25 cellular contexts compared by ENCODE assay signal in the genomic region with DNA sequence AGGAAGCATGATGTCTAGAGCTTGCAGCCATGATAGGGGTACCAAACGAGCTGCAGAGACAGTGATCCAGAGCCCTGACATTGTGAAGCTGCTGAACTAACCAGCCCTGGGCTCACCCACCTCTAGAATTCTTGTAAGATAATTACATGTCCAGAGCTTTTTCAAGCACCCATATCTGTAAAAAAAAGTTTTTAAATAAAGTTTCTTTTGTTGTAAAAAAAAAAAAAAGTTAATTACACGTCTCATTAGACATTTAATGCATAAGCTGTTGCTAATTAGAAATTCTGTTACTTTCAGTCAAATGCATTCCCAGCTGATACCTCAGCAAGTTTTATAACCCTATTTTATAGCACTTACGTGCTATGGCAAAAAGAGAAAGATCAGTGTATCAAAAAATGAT.
DNase-seq lines count a peak whose midpoint lies in the region; ATAC-seq, FAIRE-seq and TF ChIP-seq lines count a peak whose summit lies in the region.
"Had no signal": no experiment of that assay in that cellular context is flagged by ENCODE, and none has a peak within 500 bp of the region (broad histone marks: within the 10 kb centered on the region; RNA-seq: fewer than 3 reads in every experiment).

No MANE protein-coding gene starts in this region.

- TF ChIP-seq EP300 in K562 (IDR thresholded peaks at IDR 0.05; ENCODE audit: low read length) = no peak

- TF ChIP-seq CTCF in GM23338 (conservative IDR thresholded peaks at IDR 0.05; ENCODE audit: low read depth in 2 of 2) (no peak), K562 (IDR thresholded peaks at IDR 0.05 in 2 of 3, conservative IDR thresholded peaks at IDR 0.05 in 1 of 3; ENCODE audit: insufficient read depth in 2 of 3, low read depth in 1 of 3, low read length in 3 of 3) (no peak), PC-9 (conservative IDR thresholded peaks at IDR 0.05) (no peak)

- H3F3A ChIP-seq in GM23338 (replicated peaks; ENCODE audit: low read depth) (no peaks in the 10 kb centered on the region), PC-9 (ENCODE audit: insufficient read depth, low read depth) (no peaks in the 10 kb centered on the region)

- POLR2A ChIA-PET in HEK293T (lab: Yijun Ruan, JAX) = no interaction called here
- POLR2A ChIA-PET in K562 (lab: Yijun Ruan, JAX) = no interaction called here
- POLR2A ChIA-PET in PC-9 (lab: Charles Lee; ENCODE audit: unreplicated experiment) = interaction anchor here (0.5 kb wide), 1 partner anchor 693 kb away, joined by 3 read pairs; no protein-coding TSS in a partner anchor

- H3K4me2 ChIP-seq in GM23338 (no peak overlapping the region), K562 (ENCODE audit: insufficient read depth, low read length) (no peak overlapping the region), PC-9 (no peak overlapping the region)
- H3K4me2 ChIP-seq: BLaER1 had no signal

- TF ChIP-seq POLR2A in K562 (conservative IDR thresholded peaks at IDR 0.05) = no peak

- no peak overlapping the region for H3K4me3 Mint-ChIP-seq in GM23338
- H3K4me3 Mint-ChIP-seq: CD14-positive monocyte; CD4-positive, alpha-beta memory T cell; CD4-positive, CD25-positive, alpha-beta regulatory T cell; CD8-positive, alpha-beta memory T cell had no signal

- H3K36me3 Mint-ChIP-seq in GM23338 (ENCODE audit: low read depth) = peaks cover 16% of the 10 kb centered on the region

- FAIRE-seq in K562 (lab: Jason Lieb, UNC) = no peak
- FAIRE-seq: GM12891, GM19239 had no signal

- 33% methylated on average over 3 of the region's 3 CpGs for WGBS in K562 (ENCODE audit: insufficient coverage, low coverage, missing lambda C conversion rate)

- intact Hi-C loops in K562 (cut with micrococcal nuclease) (loop anchor here (5.0 kb wide), 1 partner anchor 50 kb away; no protein-coding TSS in a partner anchor), PC-9 (cut with micrococcal nuclease; ENCODE audit: unreplicated experiment) (loop anchor here (5.0 kb wide), 1 partner anchor 65 kb away; a partner anchor contains a TSS)

- H3K4me1 Mint-ChIP-seq in GM23338 = no peaks in the 10 kb centered on the region
- H3K4me1 Mint-ChIP-seq: CD4-positive, alpha-beta memory T cell; CD4-positive, CD25-positive, alpha-beta regulatory T cell; CD8-positive, alpha-beta memory T cell had no signal

- DNase-seq in GM23338 (ENCODE audit: low spot score) (no peak), HEK293T (ENCODE audit: extremely low spot score) (no peak), K562 (ENCODE audit: extremely low read depth in 1 of 4, low spot score in 3 of 4) (no peak), NCI-H2227 (lab: John Stamatoyannopoulos, UW; ENCODE audit: unreplicated experiment) (no peak), PC-9 (no peak), activated T-cell treated with anti-CD3 and anti-CD28 coated beads for 4 hours (no peak)
- DNase-seq: 8988T; ACHN; BE2C; C1 segment of cervical spinal cord; CD4-positive, alpha-beta memory T cell; CD4-positive, CD25-positive, alpha-beta regulatory T cell; CD8-positive, alpha-beta memory T cell; COR-L47; DMS 273 treated with DMSO at 0.1 percent for 48 hours; DMS153; DMS53; DMS79; DND-41; EL; GDM1 had no signal

- H3K4me3 ChIP-seq in GM23338 (no peak overlapping the region), K562 (no peak overlapping the region), PC-9 (no peak overlapping the region)
- H3K4me3 ChIP-seq: BLaER1 had no signal

- H3K9me2 ChIP-seq in GM23338 (ENCODE audit: insufficient read depth) = no peaks in the 10 kb centered on the region
- H3K9me2 ChIP-seq in PC-9 (ENCODE audit: insufficient read depth) = no peaks in the 10 kb centered on the region

- H4K20me1 ChIP-seq in GM23338 (replicated peaks; ENCODE audit: insufficient read depth) (no peaks in the 10 kb centered on the region), K562 (replicated peaks; ENCODE audit: control insufficient read depth, insufficient read depth, low read length) (no peaks in the 10 kb centered on the region), PC-9 (ENCODE audit: insufficient read depth) (no peaks in the 10 kb centered on the region)
- H4K20me1 ChIP-seq: BLaER1 had no signal

- H3K9me3 ChIP-seq in K562 (replicated peaks; ENCODE audit: control insufficient read depth, insufficient read depth, low read depth, low read length) (no peaks in the 10 kb centered on the region), PC-9 (ENCODE audit: insufficient read depth, low read depth) (no peaks in the 10 kb centered on the region)
- H3K9me3 ChIP-seq: BE2C, BLaER1 had no signal

- H3K4me1 ChIP-seq in GM23338 (ENCODE audit: insufficient read depth) = peaks cover 5% of the 10 kb centered on the region; the same call in 1 of the 2 replicates
- H3K4me1 ChIP-seq in K562 (replicated peaks in 1 of 2; ENCODE audit: control insufficient read depth in 2 of 2, insufficient read depth in 2 of 2, low read length in 2 of 2) = no peaks in the 10 kb centered on the region
- H3K4me1 ChIP-seq in PC-9 (replicated peaks; ENCODE audit: insufficient read depth) = no peaks in the 10 kb centered on the region

- H3K27me3 ChIP-seq in GM23338 (ENCODE audit: insufficient read depth) (no peaks in the 10 kb centered on the region), K562 (ENCODE audit: control insufficient read depth in 2 of 2, insufficient read depth in 2 of 2, low read length in 2 of 2) (no peaks in the 10 kb centered on the region), PC-9 (ENCODE audit: insufficient read depth, low read depth) (no peaks in the 10 kb centered on the region)
- H3K27me3 ChIP-seq: BE2C, BLaER1 had no signal

- BruUV-seq in K562 (replicated peaks; lab: Mats Ljungman, UMichigan) (no TSS peak), PC-9 (replicated peaks; lab: Mats Ljungman, UMichigan) (no TSS peak)

- H3K27me3 Mint-ChIP-seq in GM23338 (ENCODE audit: insufficient read depth, low read depth, poor library complexity) = no peaks in the 10 kb centered on the region
- H3K27me3 Mint-ChIP-seq: CD4-positive, alpha-beta memory T cell; CD4-positive, CD25-positive, alpha-beta regulatory T cell; CD8-positive, alpha-beta memory T cell had no signal

- no peaks in the 10 kb centered on the region for H3K9me3 Mint-ChIP-seq in GM23338
- H3K9me3 Mint-ChIP-seq: CD14-positive monocyte; CD4-positive, alpha-beta memory T cell; CD4-positive, CD25-positive, alpha-beta regulatory T cell; CD8-positive, alpha-beta memory T cell had no signal

- no peak overlapping the region for H3K9ac ChIP-seq in K562 (ENCODE audit: insufficient read depth in 1 of 2, low read depth in 2 of 2, low read length in 2 of 2)
- H3K9ac ChIP-seq: BLaER1 had no signal

- in situ Hi-C loops in K562 (cut with MboI) = no loop called here

- CTCF ChIA-PET in HEK293T (lab: Yijun Ruan, JAX) = interaction anchor here (0.6 to 0.7 kb wide), 2 partner anchors 70 to 212 kb away, joined by 3 to 5 read pairs; no protein-coding TSS in a partner anchor
- CTCF ChIA-PET in K562 (lab: Yijun Ruan, JAX; ENCODE audit: low intra/inter-chr PET ratio) = no interaction called here
- CTCF ChIA-PET in PC-9 (lab: Charles Lee) = interaction anchor here (0.6 to 0.7 kb wide), 2 partner anchors 32 to 48 kb away, joined by 3 to 8 read pairs; no protein-coding TSS in a partner anchor

- no peak for TF ChIP-seq RAD21 in K562 (CRISPR knock-in tag; conservative IDR thresholded peaks at IDR 0.05 in 1 of 2, IDR thresholded peaks at IDR 0.05 in 1 of 2)

- H3K36me3 ChIP-seq in GM23338 (ENCODE audit: insufficient read depth) (peaks cover 6% of the 10 kb centered on the region; the same call in 1 of the 2 replicates), K562 (ENCODE audit: control insufficient read depth, insufficient read depth, low read length) (0 out of 3 replicates have a peak, but pooled peaks cover 3% of the 10 kb centered on the region), PC-9 (ENCODE audit: low read depth) (peaks cover 5% of the 10 kb centered on the region; the same call in 1 of the 2 replicates)

- H3K27ac ChIP-seq in GM23338 (ENCODE audit: low read depth) = peak overlapping the region; percentile 59; the same call in 1 of the 2 replicates
- H3K27ac ChIP-seq in K562 (ENCODE audit: extremely low read depth, low read depth, low read length) = no peak overlapping the region
- H3K27ac ChIP-seq in PC-9 = no peak overlapping the region
- H3K27ac ChIP-seq: BLaER1 had no signal

- H2AFZ ChIP-seq in GM23338 (no peak overlapping the region), K562 (ENCODE audit: low read depth, low read length) (no peak overlapping the region), PC-9 (no peak overlapping the region)

- 0 out of 2 replicates have a peak, but pooled peaks cover 8% of the 10 kb centered on the region for H3K79me2 ChIP-seq in GM23338 (replicated peaks; ENCODE audit: insufficient read depth)
- no peaks in the 10 kb centered on the region for H3K79me2 ChIP-seq in K562 (ENCODE audit: control insufficient read depth, insufficient read depth, low read length)
- H3K79me2 ChIP-seq in PC-9 (ENCODE audit: low read depth) = no peaks in the 10 kb centered on the region

- H3K27ac Mint-ChIP-seq in GM23338 = no peak overlapping the region
- H3K27ac Mint-ChIP-seq: CD14-positive monocyte; CD4-positive, alpha-beta memory T cell; CD4-positive, CD25-positive, alpha-beta regulatory T cell; CD8-positive, alpha-beta memory T cell had no signal

- no peaks in the 10 kb centered on the region for H3K9me1 ChIP-seq in K562 (ENCODE audit: control insufficient read depth, insufficient read depth, low read length)

- ATAC-seq in GM23338 (no peak), K562 (no peak)

TF ChIP-seq in GM23338, 12 proteins besides CTCF, POLR2A, EP300 and RAD21 (continues in another document):
- no peak for TF ChIP-seq NANOG (IDR thresholded peaks at IDR 0.05; ENCODE audit: borderline replicate concordance)

TF ChIP-seq in HEK293T, 16 proteins besides CTCF, POLR2A, EP300 and RAD21:
- TF ChIP-seq, protein P1, sequence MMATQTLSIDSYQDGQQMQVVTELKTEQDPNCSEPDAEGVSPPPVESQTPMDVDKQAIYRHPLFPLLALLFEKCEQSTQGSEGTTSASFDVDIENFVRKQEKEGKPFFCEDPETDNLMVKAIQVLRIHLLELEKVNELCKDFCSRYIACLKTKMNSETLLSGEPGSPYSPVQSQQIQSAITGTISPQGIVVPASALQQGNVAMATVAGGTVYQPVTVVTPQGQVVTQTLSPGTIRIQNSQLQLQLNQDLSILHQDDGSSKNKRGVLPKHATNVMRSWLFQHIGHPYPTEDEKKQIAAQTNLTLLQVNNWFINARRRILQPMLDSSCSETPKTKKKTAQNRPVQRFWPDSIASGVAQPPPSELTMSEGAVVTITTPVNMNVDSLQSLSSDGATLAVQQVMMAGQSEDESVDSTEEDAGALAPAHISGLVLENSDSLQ (IDR thresholded peaks at IDR 0.05) = no peak
- peak; percentile 86 for TF ChIP-seq ZNF384 (IDR thresholded peaks at IDR 0.05)
TF ChIP-seq in HEK293T: peak in this region for 1.
